ENCODE assay signal across 20 cellular contexts in the genomic region with DNA sequence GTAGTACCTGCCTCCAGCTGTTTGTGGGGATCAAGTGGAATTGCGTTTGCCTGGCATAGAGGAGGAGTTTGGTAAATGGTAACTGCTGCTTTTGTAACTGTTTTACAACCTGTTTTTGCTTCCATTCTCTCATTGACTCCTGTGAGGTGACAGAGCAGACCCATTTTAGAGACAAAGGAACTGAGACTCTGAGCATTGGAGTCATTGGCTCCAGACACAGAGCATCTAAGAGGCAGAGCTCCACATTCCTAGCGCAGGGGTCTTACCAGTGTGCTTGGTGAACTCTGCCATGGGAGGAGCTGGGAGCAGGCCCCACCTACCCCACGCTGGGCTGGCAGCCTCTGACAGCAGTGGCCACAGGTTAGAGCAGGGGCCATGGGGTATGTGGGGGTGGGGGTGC. TPM values are rescaled to one million over a fixed set of nuclear protein-coding genes. Genes with fewer than 3 reads are reported as not detected.
DNase-seq lines count a peak whose midpoint lies in the region; ATAC-seq, FAIRE-seq and TF ChIP-seq lines count a peak whose summit lies in the region.
"Had no signal": no experiment of that assay in that cellular context is flagged by ENCODE, and none has a peak within 500 bp of the region (broad histone marks: within the 10 kb centered on the region; RNA-seq: fewer than 3 reads in every experiment).

No MANE protein-coding gene starts in this region.

- intact Hi-C loops in activated CD4-positive, alpha-beta T cell treated with anti-CD3 and anti-CD28 coated beads for 36 hours (cut with DNase I, micrococcal nuclease), result loop anchor here (2.0 to 5.0 kb wide), 3 partner anchors 147 to 252 kb away; a partner anchor contains a TSS
- intact Hi-C loops in K562 (cut with micrococcal nuclease), result loop anchor here (10.0 kb wide), 1 partner anchor 149 kb away; no protein-coding TSS in a partner anchor
- intact Hi-C loops in gastrocnemius medialis (cut with DNase I; ENCODE audit: low total_unique reads), result loop anchor here (2.0 to 5.0 kb wide), 2 partner anchors 19 to 152 kb away; no protein-coding TSS in a partner anchor
- intact Hi-C loops in A673 (cut with micrococcal nuclease; ENCODE audit: unreplicated experiment), result no loop called here

- peak overlapping the region; percentile 24 for H3K27ac Mint-ChIP-seq in activated CD4-positive, alpha-beta T cell treated with anti-CD3 and anti-CD28 coated beads for 36 hours
- H3K27ac Mint-ChIP-seq: activated CD8-positive, alpha-beta memory T cell treated with anti-CD3 and anti-CD28 coated beads, Interleukin-2, amount 10 ng/mL, durations not matched to agents 7 days and 5 days; natural killer cell treated with Interleukin-12 subunit alpha and Interleukin-12 subunit beta and Interleukin-15 and Interleukin-18, amount 100 ng/mL, for 72 hours had no signal

- DNase-seq in activated CD4-positive, alpha-beta T cell treated with anti-CD3 and anti-CD28 coated beads for 36 hours, result no peak
- DNase-seq in activated CD4-positive, alpha-beta T cell treated with anti-CD3 and anti-CD28 coated beads for 1 hour, result no peak
- DNase-seq in MM.1S, result no peak
- no peak for DNase-seq in K562 (ENCODE audit: extremely low read depth in 1 of 4, low spot score in 3 of 4)
- no peak for DNase-seq in gastrocnemius medialis
- DNase-seq in A673 (ENCODE audit: low spot score), result no peak
- no peak for DNase-seq in DMS79 treated with DMSO at 0.1 percent for 48 hours (lab: John Stamatoyannopoulos, UW)
- DNase-seq: activated CD8-positive, alpha-beta memory T cell treated with anti-CD3 and anti-CD28 coated beads, Interleukin-2, amount 10 ng/mL, durations not matched to agents 7 days and 5 days; adrenal gland; COR-L47; H7; NCI-H446; retina; stimulated activated CD4-positive, alpha-beta T cell treated with anti-CD3 and anti-CD28 coated beads, Interleukin-2, amount 100 ng/mL, for 24 hours; thyroid gland had no signal

- H3K9me2 ChIP-seq in MM.1S (replicated peaks; ENCODE audit: insufficient read depth, low read length), result no peaks in the 10 kb centered on the region

- TF ChIP-seq POLR2A in K562 (conservative IDR thresholded peaks at IDR 0.05) (no peak), gastrocnemius medialis (IDR thresholded peaks at IDR 0.05) (no peak)

- peak overlapping the region; percentile 98 for H3K4me2 ChIP-seq in MM.1S (ENCODE audit: low read depth, low read length)
- H3K4me2 ChIP-seq in K562 (ENCODE audit: insufficient read depth, low read length), result no peak overlapping the region

- no peak for TF ChIP-seq RAD21 in K562 (CRISPR knock-in tag; conservative IDR thresholded peaks at IDR 0.05 in 1 of 2, IDR thresholded peaks at IDR 0.05 in 1 of 2)

- POLR2A ChIA-PET in activated CD4-positive, alpha-beta T cell treated with anti-CD3 and anti-CD28 coated beads for 36 hours (lab: Charles Lee), result no interaction called here
- POLR2A ChIA-PET in K562 (lab: Yijun Ruan, JAX), result interaction anchor here (0.7 kb wide), 1 partner anchor 9 kb away, joined by 3 read pairs; no protein-coding TSS in a partner anchor
- POLR2A ChIA-PET in A673 (lab: Charles Lee; ENCODE audit: low non-redundant PET), result no interaction called here

- H3K27me3 Mint-ChIP-seq in activated CD4-positive, alpha-beta T cell treated with anti-CD3 and anti-CD28 coated beads for 36 hours, result no peaks in the 10 kb centered on the region
- H3K27me3 Mint-ChIP-seq: natural killer cell treated with Interleukin-12 subunit alpha and Interleukin-12 subunit beta and Interleukin-15 and Interleukin-18, amount 100 ng/mL, for 72 hours had no signal

- TF ChIP-seq CTCF in MM.1S (IDR thresholded peaks at IDR 0.05; ENCODE audit: low read length) (no peak), K562 (IDR thresholded peaks at IDR 0.05 in 2 of 3, conservative IDR thresholded peaks at IDR 0.05 in 1 of 3; ENCODE audit: insufficient read depth in 2 of 3, low read depth in 1 of 3, low read length in 3 of 3) (no peak), gastrocnemius medialis (IDR thresholded peaks at IDR 0.05 in 4 of 5, conservative IDR thresholded peaks at IDR 0.05 in 1 of 5) (no peak), A673 (conservative IDR thresholded peaks at IDR 0.05; ENCODE audit: low read depth, low read length) (no peak)

- H4K20me1 ChIP-seq in MM.1S (ENCODE audit: insufficient read depth, low read length) (no peaks in the 10 kb centered on the region), K562 (replicated peaks; ENCODE audit: control insufficient read depth, insufficient read depth, low read length) (no peaks in the 10 kb centered on the region; the same call in 1 of the 2 replicates)

- 59% methylated on average over 3 of the region's 3 CpGs for WGBS in K562 (ENCODE audit: insufficient coverage, low coverage, missing lambda C conversion rate)

- H3K9me1 ChIP-seq in K562 (ENCODE audit: control insufficient read depth, insufficient read depth, low read length), result peaks cover 6% of the 10 kb centered on the region

- no peak for FAIRE-seq in K562 (lab: Jason Lieb, UNC)
- FAIRE-seq: A549, frontal cortex had no signal

- H3K9me3 ChIP-seq in MM.1S (replicated peaks; ENCODE audit: insufficient read depth, low read length) (no peaks in the 10 kb centered on the region), K562 (replicated peaks; ENCODE audit: control insufficient read depth, insufficient read depth, low read depth, low read length) (no peaks in the 10 kb centered on the region), gastrocnemius medialis (no peaks in the 10 kb centered on the region), A673 (ENCODE audit: low read depth, low read length, poor library complexity, severe bottlenecking) (no peaks in the 10 kb centered on the region)
- H3K9me3 ChIP-seq: A549, adrenal gland, lower lobe of right lung, thyroid gland had no signal

- no peaks in the 10 kb centered on the region for H3K27me3 ChIP-seq in MM.1S (replicated peaks; ENCODE audit: insufficient read depth, low read length)
- no peaks in the 10 kb centered on the region for H3K27me3 ChIP-seq in K562 (ENCODE audit: control insufficient read depth in 2 of 2, insufficient read depth in 2 of 2, low read length in 2 of 2)
- no peaks in the 10 kb centered on the region for H3K27me3 ChIP-seq in gastrocnemius medialis
- H3K27me3 ChIP-seq in A673 (replicated peaks; ENCODE audit: insufficient read depth, low read depth, low read length, poor library complexity), result no peaks in the 10 kb centered on the region
- H3K27me3 ChIP-seq: adrenal gland, thyroid gland had no signal

- H3K27ac ChIP-seq in MM.1S (ENCODE audit: low read length) (peak overlapping the region; percentile 39; the same call in 1 of the 2 replicates), K562 (ENCODE audit: extremely low read depth, low read depth, low read length) (no peak overlapping the region), gastrocnemius medialis (peak overlapping the region; percentile 22 to 97 (median 65)), A673 (ENCODE audit: low read depth, low read length, poor library complexity, severe bottlenecking) (no peak overlapping the region)
- H3K27ac ChIP-seq: A549, lower lobe of right lung had no signal

- H3K36me3 Mint-ChIP-seq in activated CD4-positive, alpha-beta T cell treated with anti-CD3 and anti-CD28 coated beads for 36 hours (ENCODE audit: low read depth), result peaks cover 2% of the 10 kb centered on the region
- H3K36me3 Mint-ChIP-seq: natural killer cell treated with Interleukin-12 subunit alpha and Interleukin-12 subunit beta and Interleukin-15 and Interleukin-18, amount 100 ng/mL, for 72 hours had no signal

- in situ Hi-C loops in K562 (cut with MboI) (no loop called here), gastrocnemius medialis (cut with MboI; ENCODE audit: low sequenced_read_pairs in 4 of 4) (no loop called here)

- H3K79me2 ChIP-seq in MM.1S (ENCODE audit: low read length) (peaks cover 53% of the 10 kb centered on the region), K562 (ENCODE audit: control insufficient read depth, insufficient read depth, low read length) (peaks cover 48% of the 10 kb centered on the region)

- H3K36me3 ChIP-seq in MM.1S (replicated peaks; ENCODE audit: insufficient read depth, low read length), result no peaks in the 10 kb centered on the region
- no peaks in the 10 kb centered on the region for H3K36me3 ChIP-seq in K562 (ENCODE audit: control insufficient read depth, insufficient read depth, low read length)
- H3K36me3 ChIP-seq in gastrocnemius medialis, result no peaks in the 10 kb centered on the region
- no peaks in the 10 kb centered on the region for H3K36me3 ChIP-seq in A673 (ENCODE audit: insufficient read depth, low read length, poor library complexity, severe bottlenecking)
- H3K36me3 ChIP-seq: adrenal gland, lower lobe of right lung, thyroid gland had no signal

- no peaks in the 10 kb centered on the region for H3K9me3 Mint-ChIP-seq in activated CD4-positive, alpha-beta T cell treated with anti-CD3 and anti-CD28 coated beads for 36 hours (ENCODE audit: low read depth)
- H3K9me3 Mint-ChIP-seq: natural killer cell treated with Interleukin-12 subunit alpha and Interleukin-12 subunit beta and Interleukin-15 and Interleukin-18, amount 100 ng/mL, for 72 hours had no signal

- H3K9ac ChIP-seq in MM.1S (ENCODE audit: low read length), result peak overlapping the region; percentile 89; the same call in 1 of the 2 replicates
- peak overlapping the region in 1 of 2 experiments; percentile 46; a peak in 2 of 4 replicates for H3K9ac ChIP-seq in K562 (ENCODE audit: insufficient read depth in 1 of 2, low read depth in 2 of 2, low read length in 2 of 2)

- H3F3A ChIP-seq in MM.1S (ENCODE audit: insufficient read depth, low read length), result peaks cover 29% of the 10 kb centered on the region

- no peak for ATAC-seq in activated CD4-positive, alpha-beta T cell treated with anti-CD3 and anti-CD28 coated beads for 36 hours
- no peak for ATAC-seq in K562
- no peak for ATAC-seq in gastrocnemius medialis
- ATAC-seq in GM21717 (IDR thresholded peaks at IDR 0.05; ENCODE audit: unreplicated experiment), result no peak
- ATAC-seq: A549; activated CD8-positive, alpha-beta memory T cell treated with anti-CD3 and anti-CD28 coated beads, Interleukin-2, amount 10 ng/mL, durations not matched to agents 7 days and 5 days; lower lobe of right lung; natural killer cell treated with Interleukin-12 subunit alpha and Interleukin-12 subunit beta and Interleukin-15 and Interleukin-18, amount 100 ng/mL, for 72 hours had no signal

- no peak for TF ChIP-seq EP300 in K562 (IDR thresholded peaks at IDR 0.05; ENCODE audit: low read length)

- H3K4me3 Mint-ChIP-seq in activated CD4-positive, alpha-beta T cell treated with anti-CD3 and anti-CD28 coated beads for 36 hours, result peak overlapping the region; percentile 80

- H3K4me1 Mint-ChIP-seq in activated CD4-positive, alpha-beta T cell treated with anti-CD3 and anti-CD28 coated beads for 36 hours, result peaks cover 55% of the 10 kb centered on the region

- H3K4me3 ChIP-seq in MM.1S (ENCODE audit: low read length) (peak overlapping the region; percentile 91), K562 (no peak overlapping the region), gastrocnemius medialis (no peak overlapping the region), A673 (ENCODE audit: low read depth, low read length, poor library complexity, severe bottlenecking) (no peak overlapping the region)
- H3K4me3 ChIP-seq: A549, adrenal gland, thyroid gland had no signal

- H3K4me1 ChIP-seq in MM.1S (ENCODE audit: low read length) (peaks cover 54% of the 10 kb centered on the region), K562 (replicated peaks in 1 of 2; ENCODE audit: control insufficient read depth in 2 of 2, insufficient read depth in 2 of 2, low read length in 2 of 2) (peaks cover 51 to 56% of the 10 kb centered on the region in 2 experiments), gastrocnemius medialis (peaks cover 46 to 51% of the 10 kb centered on the region in 2 donors), A673 (ENCODE audit: insufficient read depth, low read length, poor library complexity, severe bottlenecking) (no peaks in the 10 kb centered on the region)

- H2AFZ ChIP-seq in MM.1S (ENCODE audit: low read length) (no peak overlapping the region), K562 (ENCODE audit: low read depth, low read length) (no peak overlapping the region)

- BruUV-seq in K562 (replicated peaks; lab: Mats Ljungman, UMichigan), result no TSS peak
- no TSS peak for BruUV-seq in A673 (replicated peaks; lab: Mats Ljungman, UMichigan)

- CTCF ChIA-PET in activated CD4-positive, alpha-beta T cell treated with anti-CD3 and anti-CD28 coated beads for 36 hours (lab: Charles Lee), result interaction anchor here (0.6 kb wide), 1 partner anchor 26 kb away, joined by 4 read pairs; no protein-coding TSS in a partner anchor
- CTCF ChIA-PET in K562 (lab: Yijun Ruan, JAX; ENCODE audit: low intra/inter-chr PET ratio) (no interaction called here), A673 (lab: Charles Lee) (no interaction called here)

RNA-seq across cellular contexts. Expression of a gene that starts 2.4 kb away (rescaled TPM):
- total RNA-seq in activated CD4-positive, alpha-beta T cell treated with anti-CD3 and anti-CD28 coated beads for 36 hours, result 10 to 100 TPM; 13.0 to 14.6 TPM
- 30.0 and 73.0 TPM in 2 replicates for total RNA-seq in K562 (2011; cell fraction: chromatin; rRNA removed; ENCODE audit: low replicate concordance)
- 38.5 and 41.1 TPM in 2 replicates for total RNA-seq in K562 (2011; cell fraction: nucleolus; rRNA removed)
- 33.9 and 37.2 TPM in 2 replicates for total RNA-seq in K562 (2011; cell fraction: nucleoplasm; rRNA removed)
- total RNA-seq in K562 (2014; rRNA removed) (14.2 and 19.0 TPM in 2 replicates), K562 (2014; rRNA removed; fragmentation: Illumina TruSeq; extraction: Trizol) (10.9 and 13.0 TPM in 2 replicates), K562 (2015; rRNA removed; fragmentation: Illumina TruSeq; extraction: Trizol) (16.3 and 17.7 TPM in 2 replicates), K562 (2021) (28.8 and 29.2 TPM in 2 replicates), gastrocnemius medialis (10 to 100 TPM in 3 of 4 donors, 1 to 10 TPM in 1; 10.0 to 17.9 (median 14.2) TPM), A673 (2021) (5.5 and 9.4 TPM in 2 replicates)
- polyA plus RNA-seq in K562 (2011; rRNA removed) (16.2 and 25.0 TPM in 2 replicates), K562 (2014; fragmentation: Illumina TruSeq; extraction: Trizol) (26.8 and 29.6 TPM in 2 replicates), K562 (2014; fragmentation: Nextera tagmentation; extraction: Ambion mirVana) (1 to 10 TPM in 1 of 2 experiments, under 1 TPM in 1; 0.56 to 1.4 TPM), K562 (2014; rRNA removed) (22.2 and 25.7 TPM in 2 replicates)
- 22.4 and 23.7 TPM in 2 replicates for polyA plus RNA-seq in K562 (2011; cell fraction: cytosol; rRNA removed)
- 69.9 and 75.9 TPM in 2 replicates for polyA plus RNA-seq in K562 (2011; cell fraction: nucleus; rRNA removed)
- 24.3 and 30.1 TPM in 2 replicates for polyA plus RNA-seq in K562 (2012)
- 11.8 and 12.8 TPM in 2 replicates for polyA minus RNA-seq in K562 (2011; rRNA and poly(A)+ RNA removed)
- 11.8 and 16.7 TPM in 2 replicates for polyA minus RNA-seq in K562 (2011; cell fraction: cytosol; rRNA and poly(A)+ RNA removed)
- polyA minus RNA-seq in K562 (2011; cell fraction: nucleus; rRNA and poly(A)+ RNA removed), result 6.9 and 14.2 TPM in 2 replicates

Comparison
In these comparisons a context has a peak if more than half of its experiments do, and no peak if none do; other contexts are left out.
1. H3K27ac ChIP-seq: peak in MM.1S (single experiment) and gastrocnemius medialis (4 of 4); none in K562 (single experiment) and A673 (single experiment).